ENCODE assay signal across 27 cellular contexts in genomic region chr6:45988635-45989034, GRCh38. TPM values are rescaled to one million over a fixed set of nuclear protein-coding genes. Genes with fewer than 3 reads are reported as not detected.
DNase-seq lines count a peak whose midpoint lies in the region; ATAC-seq and TF ChIP-seq lines count a peak whose summit lies in the region.
"Had no signal": no experiment of that assay in that cellular context is flagged by ENCODE, and none has a peak within 500 bp of the region (broad histone marks: within the 10 kb centered on the region; RNA-seq: fewer than 3 reads in every experiment).

No MANE protein-coding gene starts in this region.

- no peak overlapping the region for H3K27ac Mint-ChIP-seq in activated T-cell treated with anti-CD3 and anti-CD28 coated beads, Interleukin-2, amount 50 U/mL, for 72 hours
- H3K27ac Mint-ChIP-seq: activated naive CD4-positive, alpha-beta T cell treated with anti-CD3 and anti-CD28 coated beads, Interleukin-2, amount 10 ng/mL, durations not matched to agents 7 days and 5 days; activated T-helper 1 cell treated with anti-CD3 and anti-CD28 coated beads, Interleukin-12 subunit alpha, Interleukin-12 subunit beta, Interleukin-2, Interleukin-4 antibody, amounts not matched to agents 30 ng/mL and 10 ng/mL and 1 ng/mL, durations not matched to agents 14 hours and 24 hours and 36 hours; CD4-positive, alpha-beta memory T cell; mesothelial cell of epicardium; natural killer cell had no signal

- DNase-seq in WERI-Rb-1 (no peak), left cardiac atrium (peak; percentile 30), left lobe of liver (ENCODE audit: low spot score) (no peak), psoas muscle (peak; percentile 55 to 86), HEK293T (ENCODE audit: extremely low spot score) (no peak), HK-2 (ENCODE audit: unreplicated experiment) (no peak), DMS153 (lab: John Stamatoyannopoulos, UW) (no peak)
- no peak for DNase-seq in activated T-cell treated with anti-CD3 and anti-CD28 coated beads, Interleukin-2, amount 50 U/mL, for 72 hours
- DNase-seq: activated CD4-positive, alpha-beta T cell treated with anti-CD3 and anti-CD28 coated beads, Interleukin-2, amount 50 U/mL, for 4 hours; activated CD4-positive, CD25-positive, alpha-beta regulatory T cell; activated naive CD4-positive, alpha-beta T cell treated with anti-CD3 and anti-CD28 coated beads, Interleukin-2, amount 10 ng/mL, durations not matched to agents 7 days and 5 days; AML-193; CD4-positive, alpha-beta memory T cell; dorsolateral prefrontal cortex; hippocampal formation; natural killer cell; NCI-H82; stimulated activated CD4-positive, alpha-beta T cell treated with anti-CD3 and anti-CD28 coated beads, Interleukin-1b, Interleukin-23, amount 100 ng/mL, for 48 hours; stimulated activated naive CD8-positive, alpha-beta T cell treated with anti-CD3 and anti-CD28 coated beads, Interleukin-15, Interleukin-2, amounts not matched to agents 100 U/mL and 50 U/mL, for 24 hours had no signal

- H3K9me3 ChIP-seq in WERI-Rb-1 (ENCODE audit: severe bottlenecking) (no peaks in the 10 kb centered on the region), psoas muscle (no peaks in the 10 kb centered on the region)
- H3K9me3 ChIP-seq: adrenal gland had no signal

- H3K4me3 ChIP-seq in WERI-Rb-1 (ENCODE audit: low read depth, low read length) (no peak overlapping the region), psoas muscle (no peak overlapping the region)
- H3K4me3 ChIP-seq: adrenal gland, dorsolateral prefrontal cortex had no signal

- 10 to 36% (median 19%) methylated on average over 2 of the region's 2 CpGs for WGBS in psoas muscle, 3 donors

- peaks cover 0 to 3% of the 10 kb centered on the region in 2 donors for H3K9me3 Mint-ChIP-seq in activated T-cell treated with anti-CD3 and anti-CD28 coated beads, Interleukin-2, amount 50 U/mL, for 72 hours
- H3K9me3 Mint-ChIP-seq: activated naive CD4-positive, alpha-beta T cell treated with anti-CD3 and anti-CD28 coated beads, Interleukin-2, amount 10 ng/mL, durations not matched to agents 7 days and 5 days; activated T-helper 1 cell treated with anti-CD3 and anti-CD28 coated beads, Interleukin-12 subunit alpha, Interleukin-12 subunit beta, Interleukin-2, Interleukin-4 antibody, amounts not matched to agents 30 ng/mL and 10 ng/mL and 1 ng/mL, durations not matched to agents 14 hours and 24 hours and 36 hours; mesothelial cell of epicardium; natural killer cell had no signal

- no peaks in the 10 kb centered on the region for H3K36me3 ChIP-seq in WERI-Rb-1
- peaks cover 0 to 7% of the 10 kb centered on the region in 2 donors for H3K36me3 ChIP-seq in psoas muscle (ENCODE audit: insufficient read depth in 1 of 2, low read depth in 1 of 2)
- H3K36me3 ChIP-seq: adrenal gland had no signal

- no peak overlapping the region for H3K4me3 Mint-ChIP-seq in activated T-cell treated with anti-CD3 and anti-CD28 coated beads, Interleukin-2, amount 50 U/mL, for 72 hours
- H3K4me3 Mint-ChIP-seq: activated naive CD4-positive, alpha-beta T cell treated with anti-CD3 and anti-CD28 coated beads, Interleukin-2, amount 10 ng/mL, durations not matched to agents 7 days and 5 days; activated T-helper 1 cell treated with anti-CD3 and anti-CD28 coated beads, Interleukin-12 subunit alpha, Interleukin-12 subunit beta, Interleukin-2, Interleukin-4 antibody, amounts not matched to agents 30 ng/mL and 10 ng/mL and 1 ng/mL, durations not matched to agents 14 hours and 24 hours and 36 hours; CD4-positive, alpha-beta memory T cell; mesothelial cell of epicardium; natural killer cell had no signal

- ATAC-seq in left cardiac atrium (peak; percentile 71 to 82), left lobe of liver (peak; percentile 60), psoas muscle (peak; percentile 82 to 86 (median 84))
- ATAC-seq in activated T-cell treated with anti-CD3 and anti-CD28 coated beads, Interleukin-2, amount 50 U/mL, for 72 hours (replicated peaks in 1 of 2): no peak
- ATAC-seq: natural killer cell; stimulated activated naive CD8-positive, alpha-beta T cell treated with anti-CD3 and anti-CD28 coated beads, Interleukin-15, Interleukin-2, amounts not matched to agents 100 U/mL and 50 U/mL, for 24 hours had no signal

- no peaks in the 10 kb centered on the region for H3K4me1 Mint-ChIP-seq in activated T-cell treated with anti-CD3 and anti-CD28 coated beads, Interleukin-2, amount 50 U/mL, for 72 hours (ENCODE audit: low read depth)
- H3K4me1 Mint-ChIP-seq: activated naive CD4-positive, alpha-beta T cell treated with anti-CD3 and anti-CD28 coated beads, Interleukin-2, amount 10 ng/mL, durations not matched to agents 7 days and 5 days; mesothelial cell of epicardium had no signal

- H3K4me1 ChIP-seq in psoas muscle: peaks cover 89% of the 10 kb centered on the region
- H3K4me1 ChIP-seq: adrenal gland had no signal

- intact Hi-C loops in left cardiac atrium (cut with DNase I) (no loop called here), psoas muscle (cut with DNase I) (loop anchor here in 1 of 2 donors (5.0 kb wide), 1 partner anchor 36 kb away; no protein-coding TSS in a partner anchor)

- TF ChIP-seq CTCF in WERI-Rb-1 (IDR thresholded peaks at IDR 0.05; ENCODE audit: low read depth, low read length): no peak
- no peak for TF ChIP-seq CTCF in psoas muscle (IDR thresholded peaks at IDR 0.05)

- CTCF ChIA-PET in HEK293T (lab: Yijun Ruan, JAX): no interaction called here

- 0 out of 2 replicates have a peak overlapping the region, but pooled peaks have one; percentile 1 for H3K27ac ChIP-seq in WERI-Rb-1
- H3K27ac ChIP-seq in psoas muscle: peak overlapping the region; percentile 87
- H3K27ac ChIP-seq: adrenal gland, dorsolateral prefrontal cortex had no signal

- POLR2A ChIA-PET in HEK293T (lab: Yijun Ruan, JAX): no interaction called here

- H3K36me3 Mint-ChIP-seq in activated T-cell treated with anti-CD3 and anti-CD28 coated beads, Interleukin-2, amount 50 U/mL, for 72 hours (ENCODE audit: insufficient read depth in 2 of 2): no peaks in the 10 kb centered on the region
- H3K36me3 Mint-ChIP-seq: activated naive CD4-positive, alpha-beta T cell treated with anti-CD3 and anti-CD28 coated beads, Interleukin-2, amount 10 ng/mL, durations not matched to agents 7 days and 5 days; mesothelial cell of epicardium; natural killer cell had no signal

- no peaks in the 10 kb centered on the region for H3K27me3 Mint-ChIP-seq in activated T-cell treated with anti-CD3 and anti-CD28 coated beads, Interleukin-2, amount 50 U/mL, for 72 hours (ENCODE audit: low read depth)
- H3K27me3 Mint-ChIP-seq: activated naive CD4-positive, alpha-beta T cell treated with anti-CD3 and anti-CD28 coated beads, Interleukin-2, amount 10 ng/mL, durations not matched to agents 7 days and 5 days; CD4-positive, alpha-beta memory T cell had no signal

- H3K27me3 ChIP-seq in WERI-Rb-1 (ENCODE audit: insufficient read depth, low read depth, severe bottlenecking): no peaks in the 10 kb centered on the region
- no peaks in the 10 kb centered on the region for H3K27me3 ChIP-seq in psoas muscle (ENCODE audit: insufficient read depth in 3 of 3, low read length in 2 of 3)
- H3K27me3 ChIP-seq: adrenal gland, dorsolateral prefrontal cortex had no signal

TF ChIP-seq in HEK293T, 16 proteins besides CTCF, POLR2A, EP300 and RAD21:
- no peak for TF ChIP-seq FOXM1 (IDR thresholded peaks at IDR 0.05; ENCODE audit: borderline replicate concordance)
- TF ChIP-seq BHLHE40 (IDR thresholded peaks at IDR 0.05; ENCODE audit: borderline replicate concordance): no peak
- TF ChIP-seq ZNF384 (IDR thresholded peaks at IDR 0.05): no peak
- no peak for TF ChIP-seq HDGF (IDR thresholded peaks at IDR 0.05; ENCODE audit: borderline replicate concordance)
- no peak for TF ChIP-seq SP1 (IDR thresholded peaks at IDR 0.05)
- TF ChIP-seq, protein P1, sequence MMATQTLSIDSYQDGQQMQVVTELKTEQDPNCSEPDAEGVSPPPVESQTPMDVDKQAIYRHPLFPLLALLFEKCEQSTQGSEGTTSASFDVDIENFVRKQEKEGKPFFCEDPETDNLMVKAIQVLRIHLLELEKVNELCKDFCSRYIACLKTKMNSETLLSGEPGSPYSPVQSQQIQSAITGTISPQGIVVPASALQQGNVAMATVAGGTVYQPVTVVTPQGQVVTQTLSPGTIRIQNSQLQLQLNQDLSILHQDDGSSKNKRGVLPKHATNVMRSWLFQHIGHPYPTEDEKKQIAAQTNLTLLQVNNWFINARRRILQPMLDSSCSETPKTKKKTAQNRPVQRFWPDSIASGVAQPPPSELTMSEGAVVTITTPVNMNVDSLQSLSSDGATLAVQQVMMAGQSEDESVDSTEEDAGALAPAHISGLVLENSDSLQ (IDR thresholded peaks at IDR 0.05): no peak
- TF ChIP-seq ARNT (IDR thresholded peaks at IDR 0.05): no peak
- TF ChIP-seq NFRKB (IDR thresholded peaks at IDR 0.05): no peak
- no peak for TF ChIP-seq ELF4 (IDR thresholded peaks at IDR 0.05)
- TF ChIP-seq LEF1 (IDR thresholded peaks at IDR 0.05; ENCODE audit: borderline replicate concordance): no peak
- no peak for TF ChIP-seq SUZ12 (IDR thresholded peaks at IDR 0.05)
- TF ChIP-seq FOXA1 (IDR thresholded peaks at IDR 0.05): no peak

RNA-seq across cellular contexts. Expression of gene CLIC5, which starts 27.0 kb away (rescaled TPM):
- total RNA-seq in left cardiac atrium (100 to 1,000 TPM in 1 of 2 donors, 10 to 100 TPM in 1; 92.1 to 109 TPM), left lobe of liver (0.28 TPM), psoas muscle (100 to 1,000 TPM; 166 to 285 (median 211) TPM)
- 10 to 100 TPM; 30.2 to 84.5 (median 82.4) TPM for polyA plus RNA-seq in psoas muscle
- total RNA-seq in activated T-cell treated with anti-CD3 and anti-CD28 coated beads, Interleukin-2, amount 50 U/mL, for 72 hours: 1 to 10 TPM; 3.3 to 6.6 TPM
- total RNA-seq: A673, NCI-H460, osteocyte, RPMI7951 had no signal
- polyA plus RNA-seq: endothelial cell of umbilical vein had no signal

Comparison
In these comparisons a context has a peak if more than half of its experiments do, and no peak if none do; other contexts are left out.
1. DNase-seq: peak in left cardiac atrium (single experiment) and psoas muscle (2 of 2); none in WERI-Rb-1 (single experiment), left lobe of liver (single experiment), activated T-cell treated with anti-CD3 and anti-CD28 coated beads, Interleukin-2, amount 50 U/mL, for 72 hours (0 of 2), HEK293T (single experiment), HK-2 (single experiment) and DMS153 (single experiment).
2. ATAC-seq: peak in left cardiac atrium (2 of 2), left lobe of liver (single experiment) and psoas muscle (4 of 4); none in activated T-cell treated with anti-CD3 and anti-CD28 coated beads, Interleukin-2, amount 50 U/mL, for 72 hours (0 of 2).
3. RNA of gene CLIC5, which starts 27.0 kb away (total RNA-seq): 166 to 285 TPM in psoas muscle and 92.1 to 109 TPM in left cardiac atrium; 3.3 to 6.6 TPM in activated T-cell treated with anti-CD3 and anti-CD28 coated beads, Interleukin-2, amount 50 U/mL, for 72 hours and 0.28 TPM in left lobe of liver (single experiment); every median in the first group is over 10 times any median in the second.